ENCODE assay signal across 8 cellular contexts in genomic region chr12:32273063-32273521, GRCh38.
A peak's percentile ranks its signal among the peaks of the same experiment; 100 is the strongest.
DNase-seq lines count a peak whose midpoint lies in the region; ATAC-seq and TF ChIP-seq lines count a peak whose summit lies in the region.

No MANE protein-coding gene starts in this region.

- H3K4me3 ChIP-seq in GM12864 (ENCODE audit: low read depth, low read length), result peak overlapping the region; percentile 31

- DNase-seq in GM12864 (ENCODE audit: low read depth) (peak; percentile 60), HT1080 (ENCODE audit: low read depth) (peak; percentile 6), glutamatergic neuron (no peak), ecto neural progenitor cell (ENCODE audit: low spot score) (no peak), NCI-H2029 treated with DMSO at 0.1 percent for 48 hours (lab: John Stamatoyannopoulos, UW) (no peak), dermis blood vessel endothelial cell (no peak)

- H3K27me3 Mint-ChIP-seq in glutamatergic neuron (ENCODE audit: unreplicated experiment), result peaks cover 10% of the 10 kb centered on the region
- no peaks in the 10 kb centered on the region for H3K27me3 Mint-ChIP-seq in activated T-helper 17 cell treated with anti-CD3 and anti-CD28 coated beads, Interleukin-2, amount 50 U/mL, for 72 hours

- peak; percentile 66 for ATAC-seq in GM21526 (IDR thresholded peaks at IDR 0.05; ENCODE audit: low FRiP score, unreplicated experiment)
- ATAC-seq in activated T-helper 17 cell treated with anti-CD3 and anti-CD28 coated beads, Interleukin-2, amount 50 U/mL, for 72 hours (replicated peaks), result no peak

- no peak overlapping the region for H3K4me3 Mint-ChIP-seq in glutamatergic neuron (ENCODE audit: unreplicated experiment)
- no peak overlapping the region for H3K4me3 Mint-ChIP-seq in activated T-helper 17 cell treated with anti-CD3 and anti-CD28 coated beads, Interleukin-2, amount 50 U/mL, for 72 hours

- peaks cover 49% of the 10 kb centered on the region for H3K4me1 Mint-ChIP-seq in glutamatergic neuron (ENCODE audit: low read depth, unreplicated experiment)
- H3K4me1 Mint-ChIP-seq in activated T-helper 17 cell treated with anti-CD3 and anti-CD28 coated beads, Interleukin-2, amount 50 U/mL, for 72 hours, result no peaks in the 10 kb centered on the region

- TF ChIP-seq CTCF in GM12864 (IDR thresholded peaks at IDR 0.05; ENCODE audit: low read depth, low read length, missing control alignments) (no peak), glutamatergic neuron (IDR thresholded peaks at IDR 0.05; ENCODE audit: partially characterized antibody, unreplicated experiment) (no peak)

- peaks cover 17% of the 10 kb centered on the region for H3K9me3 Mint-ChIP-seq in glutamatergic neuron (ENCODE audit: unreplicated experiment)
- H3K9me3 Mint-ChIP-seq in activated T-helper 17 cell treated with anti-CD3 and anti-CD28 coated beads, Interleukin-2, amount 50 U/mL, for 72 hours, result peaks cover 4% of the 10 kb centered on the region

- peak overlapping the region; percentile 67 for H3K27ac Mint-ChIP-seq in glutamatergic neuron (ENCODE audit: unreplicated experiment)
- no peak overlapping the region for H3K27ac Mint-ChIP-seq in activated T-helper 17 cell treated with anti-CD3 and anti-CD28 coated beads, Interleukin-2, amount 50 U/mL, for 72 hours

- H3K36me3 Mint-ChIP-seq in glutamatergic neuron (ENCODE audit: unreplicated experiment), result peaks cover 6% of the 10 kb centered on the region
- H3K36me3 Mint-ChIP-seq in activated T-helper 17 cell treated with anti-CD3 and anti-CD28 coated beads, Interleukin-2, amount 50 U/mL, for 72 hours (ENCODE audit: low read depth), result no peaks in the 10 kb centered on the region

Comparison
In these comparisons a context has a peak if more than half of its experiments do, and no peak if none do; other contexts are left out.
1. DNase-seq: peak in GM12864 (single experiment) and HT1080 (single experiment); none in glutamatergic neuron (single experiment), ecto neural progenitor cell (single experiment), NCI-H2029 treated with DMSO at 0.1 percent for 48 hours (single experiment) and dermis blood vessel endothelial cell (single experiment).